Comparison of ENCODE assay signal across 1 cellular context in genomic region chr6:31723245-31723979, GRCh38.
TF ChIP-seq lines count a peak whose summit lies in the region.

Gene MPIG6B (plus strand): TSS chr6:31723373. CDS start chr6:31723384, 11 bp downstream.

TF ChIP-seq in HepG2, 621 proteins besides CTCF, POLR2A, EP300 and RAD21 (continued from another document):
- no peak for TF ChIP-seq ZBTB4 (CRISPR knock-in tag; IDR thresholded peaks at IDR 0.05; ENCODE audit: borderline replicate concordance)
- TF ChIP-seq MYC (CRISPR knock-in tag; IDR thresholded peaks at IDR 0.05; ENCODE audit: borderline replicate concordance), result no peak
- TF ChIP-seq AGO2 (optimal IDR thresholded peaks at IDR 0.05; ENCODE audit: low read depth, low read length), result peak; percentile 78
- TF ChIP-seq ZNF784 (CRISPR knock-in tag; IDR thresholded peaks at IDR 0.05; ENCODE audit: borderline replicate concordance), result no peak
- no peak for TF ChIP-seq ZNF235 (CRISPR knock-in tag; IDR thresholded peaks at IDR 0.05; ENCODE audit: borderline replicate concordance)
- TF ChIP-seq ISL2 (CRISPR knock-in tag; IDR thresholded peaks at IDR 0.05), result no peak
- no peak for TF ChIP-seq ZNF83 (CRISPR knock-in tag; IDR thresholded peaks at IDR 0.05; ENCODE audit: borderline replicate concordance)
